In genomic region chr14:74593241-74593985, GRCh38 we compare ENCODE assay signal across 13 cellular contexts. TPM values are rescaled to one million over a fixed set of nuclear protein-coding genes. Genes with fewer than 3 reads are reported as not detected.
A peak's percentile ranks its signal among the peaks of the same experiment; 100 is the strongest.
DNase-seq lines count a peak whose midpoint lies in the region; ATAC-seq and TF ChIP-seq lines count a peak whose summit lies in the region.
"Had no signal": no experiment of that assay in that cellular context is flagged by ENCODE, and none has a peak within 500 bp of the region (broad histone marks: within the 10 kb centered on the region; RNA-seq: fewer than 3 reads in every experiment).

No MANE protein-coding gene starts in this region.

- TF ChIP-seq EP300 in ovary (IDR thresholded peaks at IDR 0.05) = no peak

- H3K27ac ChIP-seq in AG04450 (ENCODE audit: low read depth, low read length) = peak overlapping the region; percentile 3
- peak overlapping the region; percentile 46 for H3K27ac ChIP-seq in RWPE1
- H3K27ac ChIP-seq in ovary = peak overlapping the region; percentile 16 to 71

- H3K36me3 ChIP-seq in ovary = no peaks in the 10 kb centered on the region

- ATAC-seq in Right ventricle myocardium superior (ENCODE audit: poor library complexity) = peak; percentile 37
- ATAC-seq: activated naive CD8-positive, alpha-beta T cell treated with anti-CD3 and anti-CD28 coated beads, Interleukin-2, amount 50 U/mL, for 24 hours had no signal

- WGBS in ovary, 3 donors = 46 to 60% (median 58%) methylated on average over 12 of the region's 12 CpGs

- no peak for TF ChIP-seq POLR2A in ovary (IDR thresholded peaks at IDR 0.05)

- TF ChIP-seq CTCF in AG04450 (IDR thresholded peaks at IDR 0.05; ENCODE audit: low read depth, low read length) (no peak), RWPE1 (conservative IDR thresholded peaks at IDR 0.05; ENCODE audit: low read depth) (no peak), ovary (IDR thresholded peaks at IDR 0.05) (no peak)

- H3K9me3 ChIP-seq in AG04450 (ENCODE audit: control insufficient read depth, insufficient read depth, low read length) (no peaks in the 10 kb centered on the region), ovary (no peaks in the 10 kb centered on the region)
- H3K9me3 ChIP-seq: testis had no signal

- no peaks in the 10 kb centered on the region for H3K27me3 ChIP-seq in AG04450 (ENCODE audit: control insufficient read depth, insufficient read depth, low read length)
- H3K27me3 ChIP-seq in ovary = no peaks in the 10 kb centered on the region
- H3K27me3 ChIP-seq: testis had no signal

- DNase-seq in AG04450 (ENCODE audit: low read depth, low spot score) (no peak), RWPE1 (ENCODE audit: low spot score) (no peak), Right ventricle myocardium superior (peak; percentile 37), ovary (no peak), dedifferentiated amniotic fluid mesenchymal stem cell (ENCODE audit: extremely low spot score) (no peak), NCI-H1694 treated with DMSO at 0.1 percent for 48 hours (lab: John Stamatoyannopoulos, UW) (no peak), AML-193 (lab: John Stamatoyannopoulos, UW) (no peak)
- DNase-seq in activated T-cell treated with anti-CD3 and anti-CD28 coated beads, Interleukin-2, amount 50 U/mL, for 1 hour = no peak
- DNase-seq: ACHN; activated CD4-positive, alpha-beta T cell treated with anti-CD3 and anti-CD28 coated beads, Interleukin-2, amount 50 U/mL, for 1 hour; activated naive CD8-positive, alpha-beta T cell treated with anti-CD3 and anti-CD28 coated beads, Interleukin-2, amount 50 U/mL, for 24 hours; NCI-H2107; testis had no signal

- H3K4me1 ChIP-seq in ovary (ENCODE audit: insufficient read depth) = peaks cover 52% of the 10 kb centered on the region

- intact Hi-C loops in Right ventricle myocardium superior (cut with DNase I) (no loop called here), ovary (cut with DNase I) (no loop called here)

- POLR2A ChIA-PET in AG04450 (lab: Yijun Ruan, JAX) = interaction anchor here (3.0 kb wide), 1 partner anchor 21 kb away, joined by 17 read pairs; no protein-coding TSS in a partner anchor
- POLR2A ChIA-PET in RWPE1 (lab: Yijun Ruan, JAX; ENCODE audit: low non-redundant PET) = no interaction called here

- CTCF ChIA-PET in AG04450 (lab: Charles Lee) (interaction anchor here (1.1 to 2.0 kb wide), 2 partner anchors 15 to 20 kb away, joined by 5 read pairs; no protein-coding TSS in a partner anchor), RWPE1 (lab: Yijun Ruan, JAX) (interaction anchor here (1.0 kb wide), 1 partner anchor 10 kb away, joined by 4 read pairs; no protein-coding TSS in a partner anchor)

- H3K4me3 ChIP-seq in AG04450 (ENCODE audit: low read depth, low read length) (no peak overlapping the region), ovary (no peak overlapping the region)
- H3K4me3 ChIP-seq: testis had no signal

RNA-seq across cellular contexts. Expression of gene LTBP2, which starts 18.6 kb away (rescaled TPM):
- polyA plus RNA-seq in AG04450 (2011; rRNA removed) (44.3 and 61.8 TPM in 2 replicates), ovary (10 to 100 TPM; 32.2 to 37.8 TPM)
- polyA minus RNA-seq in AG04450 (2011; rRNA and poly(A)+ RNA removed) = 45.0 and 60.1 TPM in 2 replicates
- total RNA-seq in Right ventricle myocardium superior (11.9 TPM), ovary (10 to 100 TPM; 31.4 to 85.0 (median 61.7) TPM)
